In the genomic region with DNA sequence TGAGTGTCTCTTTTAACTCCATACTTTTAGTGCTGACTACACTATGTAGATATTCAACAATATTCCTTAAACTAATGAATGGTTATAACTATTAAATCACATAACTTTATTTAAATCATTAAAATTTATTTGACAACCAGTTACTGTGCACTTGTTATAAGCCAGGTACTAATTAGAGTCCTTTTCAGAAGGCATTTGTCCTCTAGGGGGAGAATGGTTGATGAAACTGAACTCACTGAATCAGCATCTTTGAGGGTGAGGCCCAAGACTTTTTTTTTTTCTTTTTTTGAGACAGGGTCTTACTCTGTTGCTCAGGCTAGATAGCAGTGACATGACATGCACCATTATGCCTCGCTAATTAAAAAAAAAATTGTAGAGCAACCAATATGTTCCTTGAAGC, we compare ENCODE assay signal across 18 cellular contexts.
A peak's percentile ranks its signal among the peaks of the same experiment; 100 is the strongest.
DNase-seq lines count a peak whose midpoint lies in the region; ATAC-seq and TF ChIP-seq lines count a peak whose summit lies in the region.
"Had no signal": no experiment of that assay in that cellular context is flagged by ENCODE, and none has a peak within 500 bp of the region (broad histone marks: within the 10 kb centered on the region; RNA-seq: fewer than 3 reads in every experiment).

No MANE protein-coding gene starts in this region.

- no peak overlapping the region for H3K9ac ChIP-seq in H9 (ENCODE audit: extremely low read depth, insufficient read length, low read length)
- H3K9ac ChIP-seq: BLaER1 treated with 17β-estradiol and CSF1 and Interleukin-3, amounts not matched to agents 10 nM and 100 nM had no signal

- H3K4me1 ChIP-seq in BE2C, result no peaks in the 10 kb centered on the region
- H3K4me1 ChIP-seq in H9 (ENCODE audit: insufficient read depth, low read length), result no peaks in the 10 kb centered on the region
- H3K4me1 ChIP-seq: BLaER1 treated with 17β-estradiol and CSF1 and Interleukin-3, amounts not matched to agents 10 nM and 100 nM; heart left ventricle had no signal

- H3K27me3 Mint-ChIP-seq in H9 (ENCODE audit: low read depth), result no peaks in the 10 kb centered on the region
- H3K27me3 Mint-ChIP-seq: activated CD4-positive, alpha-beta memory T cell treated with anti-CD3 and anti-CD28 coated beads for 36 hours; natural killer cell treated with Interleukin-12 subunit alpha and Interleukin-12 subunit beta and Interleukin-15 and Interleukin-18, amount 100 ng/mL, for 72 hours; stimulated activated naive CD8-positive, alpha-beta T cell treated with anti-CD3 and anti-CD28 coated beads, Interleukin-15, amount 100 ng/mL, for 72 hours had no signal

- no peak overlapping the region for H2BK20ac ChIP-seq in H9 (ENCODE audit: low read depth, low read length, poor library complexity, severe bottlenecking)

- H3K4me1 Mint-ChIP-seq in H9, result 0 out of 4 replicates have a peak, but pooled peaks cover 0 to 2% of the 10 kb centered on the region in 2 experiments
- H3K4me1 Mint-ChIP-seq: brain; stimulated activated naive CD8-positive, alpha-beta T cell treated with anti-CD3 and anti-CD28 coated beads, Interleukin-15, amount 100 ng/mL, for 72 hours had no signal

- H4K20me1 ChIP-seq in H9 (ENCODE audit: control insufficient read depth, insufficient read depth, insufficient read length), result no peaks in the 10 kb centered on the region
- H4K20me1 ChIP-seq: BLaER1 treated with 17β-estradiol and CSF1 and Interleukin-3, amounts not matched to agents 10 nM and 100 nM had no signal

- no peaks in the 10 kb centered on the region for H3K27me3 ChIP-seq in BE2C
- no peaks in the 10 kb centered on the region for H3K27me3 ChIP-seq in H9 (ENCODE audit: insufficient read depth, low read length)
- no peaks in the 10 kb centered on the region for H3K27me3 ChIP-seq in dorsolateral prefrontal cortex
- H3K27me3 ChIP-seq: BLaER1 treated with 17β-estradiol and CSF1 and Interleukin-3, amounts not matched to agents 10 nM and 100 nM; heart left ventricle; sigmoid colon had no signal

- H3K4me3 Mint-ChIP-seq in H9, result no peak overlapping the region
- H3K4me3 Mint-ChIP-seq: activated CD4-positive, alpha-beta memory T cell treated with anti-CD3 and anti-CD28 coated beads for 36 hours; brain; natural killer cell treated with Interleukin-12 subunit alpha and Interleukin-12 subunit beta and Interleukin-15 and Interleukin-18, amount 100 ng/mL, for 72 hours; stimulated activated naive CD8-positive, alpha-beta T cell treated with anti-CD3 and anti-CD28 coated beads, Interleukin-15, amount 100 ng/mL, for 72 hours had no signal

- no peaks in the 10 kb centered on the region for H3K9me3 ChIP-seq in BE2C
- no peaks in the 10 kb centered on the region for H3K9me3 ChIP-seq in H9 (ENCODE audit: control insufficient read depth, low read depth, low read length)
- H3K9me3 ChIP-seq: BLaER1 treated with 17β-estradiol and CSF1 and Interleukin-3, amounts not matched to agents 10 nM and 100 nM; heart left ventricle; sigmoid colon had no signal

- H2AK5ac ChIP-seq in H9 (ENCODE audit: insufficient read length, low read length), result no peak overlapping the region

- H2BK120ac ChIP-seq in H9 (ENCODE audit: low read depth, low read length, poor library complexity, severe bottlenecking), result no peak overlapping the region

- no peak overlapping the region for H3K56ac ChIP-seq in H9 (ENCODE audit: insufficient read length, low read depth, low read length)

- H4K5ac ChIP-seq in H9 (ENCODE audit: insufficient read length, low read depth, low read length), result no peak overlapping the region

- H3K9me3 Mint-ChIP-seq in H9, result no peaks in the 10 kb centered on the region; a peak in 1 of 5 replicates
- H3K9me3 Mint-ChIP-seq: activated CD4-positive, alpha-beta memory T cell treated with anti-CD3 and anti-CD28 coated beads for 36 hours; brain; stimulated activated naive CD8-positive, alpha-beta T cell treated with anti-CD3 and anti-CD28 coated beads, Interleukin-15, amount 100 ng/mL, for 72 hours had no signal

- H3K79me1 ChIP-seq in H9 (ENCODE audit: insufficient read depth, low read depth, low read length, poor library complexity, severe bottlenecking), result no peaks in the 10 kb centered on the region

- H2BK15ac ChIP-seq in H9 (ENCODE audit: low read depth, low read length), result no peak overlapping the region

- H3K18ac ChIP-seq in H9 (ENCODE audit: insufficient read length, low read depth, low read length), result no peak overlapping the region

- no peaks in the 10 kb centered on the region; the same call in 1 of the 2 replicates for H3K79me2 ChIP-seq in H9 (ENCODE audit: insufficient read depth, low read length)

- H3K27ac ChIP-seq in H9 (ENCODE audit: insufficient read length, low read depth, low read length), result no peak overlapping the region
- peak overlapping the region in 1 of 59 donors; percentile 23 for H3K27ac ChIP-seq in dorsolateral prefrontal cortex
- H3K27ac ChIP-seq: BLaER1 treated with 17β-estradiol and CSF1 and Interleukin-3, amounts not matched to agents 10 nM and 100 nM; heart left ventricle; sigmoid colon had no signal

- no peak overlapping the region for H3K27ac Mint-ChIP-seq in H9
- H3K27ac Mint-ChIP-seq: activated CD4-positive, alpha-beta memory T cell treated with anti-CD3 and anti-CD28 coated beads for 36 hours; brain; natural killer cell treated with Interleukin-12 subunit alpha and Interleukin-12 subunit beta and Interleukin-15 and Interleukin-18, amount 100 ng/mL, for 72 hours had no signal

- no peak overlapping the region for H4K8ac ChIP-seq in H9 (replicated peaks; ENCODE audit: insufficient read length, low read depth, low read length)

- H3K4me3 ChIP-seq in BE2C (ENCODE audit: low read depth, low read length) (no peak overlapping the region), foreskin fibroblast (ENCODE audit: low read depth in 1 of 2, low read length in 2 of 2) (no peak overlapping the region), dorsolateral prefrontal cortex (no peak overlapping the region)
- H3K4me3 ChIP-seq: BLaER1 treated with 17β-estradiol and CSF1 and Interleukin-3, amounts not matched to agents 10 nM and 100 nM; heart left ventricle; sigmoid colon had no signal

- H3K36me3 Mint-ChIP-seq in H9 (ENCODE audit: insufficient read depth in 1 of 3, low read depth in 3 of 3), result no peaks in the 10 kb centered on the region
- H3K36me3 Mint-ChIP-seq: activated CD4-positive, alpha-beta memory T cell treated with anti-CD3 and anti-CD28 coated beads for 36 hours; brain; natural killer cell treated with Interleukin-12 subunit alpha and Interleukin-12 subunit beta and Interleukin-15 and Interleukin-18, amount 100 ng/mL, for 72 hours had no signal

- no peak overlapping the region for H3T11ph ChIP-seq in H9 (ENCODE audit: low read length)

- H3K23me2 ChIP-seq in H9 (ENCODE audit: insufficient read length, low read depth, low read length, poor library complexity, severe bottlenecking), result no peaks in the 10 kb centered on the region

- no peak overlapping the region for H2BK5ac ChIP-seq in H9 (ENCODE audit: insufficient read length, low read length)

- no peak overlapping the region for H3K23ac ChIP-seq in H9 (ENCODE audit: insufficient read length, low read depth, low read length)

- no CpG with 5 or more reads among the region's 1 CpG for WGBS in H9 (ENCODE audit: extremely low coverage, insufficient read length, low lambda C conversion rate)

- ATAC-seq in GM19324 (IDR thresholded peaks at IDR 0.05; ENCODE audit: low FRiP score, unreplicated experiment), result no peak
- ATAC-seq: heart left ventricle; left colon; natural killer cell treated with Interleukin-12 subunit alpha and Interleukin-12 subunit beta and Interleukin-15 and Interleukin-18, amount 100 ng/mL, for 72 hours; stimulated activated naive CD8-positive, alpha-beta T cell treated with anti-CD3 and anti-CD28 coated beads, Interleukin-15, amount 100 ng/mL, for 72 hours had no signal

- no peak overlapping the region for H3K4me2 ChIP-seq in H9 (ENCODE audit: insufficient read depth, insufficient read length, low read length)
- H3K4me2 ChIP-seq: BLaER1 treated with 17β-estradiol and CSF1 and Interleukin-3, amounts not matched to agents 10 nM and 100 nM had no signal

- H2BK12ac ChIP-seq in H9 (ENCODE audit: insufficient read length, low read depth, low read length), result no peak overlapping the region

- DNase-seq in BE2C (no peak), H9 (no peak), RPMI8226 (peak; percentile 15), foreskin fibroblast (no peak), SIG-M5 (lab: John Stamatoyannopoulos, UW) (no peak), dorsolateral prefrontal cortex (no peak)
- DNase-seq in activated CD8-positive, alpha-beta memory T cell treated with anti-CD3 and anti-CD28 coated beads, Interleukin-2, amount 50 U/mL, for 4 hours, result no peak
- DNase-seq: activated CD4-positive, alpha-beta memory T cell treated with anti-CD3 and anti-CD28 coated beads for 36 hours; heart left ventricle; KG1; left colon; sigmoid colon; stimulated activated naive CD8-positive, alpha-beta T cell treated with anti-CD3 and anti-CD28 coated beads, Interleukin-15, amount 100 ng/mL, for 72 hours; T-helper 9 cell had no signal

- peak; percentile 39 for TF ChIP-seq CTCF in BE2C (IDR thresholded peaks at IDR 0.05; ENCODE audit: low read depth, low read length)
- peak; percentile 60; the same call in 2 of the 3 replicates for TF ChIP-seq CTCF in H9 (conservative IDR thresholded peaks at IDR 0.05)
- peak; percentile 12 for TF ChIP-seq CTCF in foreskin fibroblast (IDR thresholded peaks at IDR 0.05; ENCODE audit: low read depth, low read length)
- TF ChIP-seq CTCF in dorsolateral prefrontal cortex (IDR thresholded peaks at IDR 0.05 in 54 of 56, conservative IDR thresholded peaks at IDR 0.05 in 2 of 56; ENCODE audit: low read depth in 1 of 56, partially characterized antibody in 56 of 56), result peak in 4 of 56 donors; percentile 9 to 26 (median 14)

- no peak overlapping the region for H4K91ac ChIP-seq in H9 (ENCODE audit: insufficient read length, low read depth, low read length)

- no peaks in the 10 kb centered on the region for H3K36me3 ChIP-seq in BE2C
- H3K36me3 ChIP-seq: BLaER1 treated with 17β-estradiol and CSF1 and Interleukin-3, amounts not matched to agents 10 nM and 100 nM; heart left ventricle; sigmoid colon had no signal

- H2AFZ ChIP-seq in H9 (ENCODE audit: low read length), result no peak overlapping the region

- no peak overlapping the region for H3K4ac ChIP-seq in H9 (ENCODE audit: low read depth, low read length)

- H3K14ac ChIP-seq in H9 (ENCODE audit: insufficient read depth, low read length), result no peak overlapping the region

- intact Hi-C loops in dorsolateral prefrontal cortex (cut with DNase I), result no loop called here
